ENCODE assay signal across 9 cellular contexts in genomic region chr22:38311331-38311635, GRCh38. TPM values are rescaled to one million over a fixed set of nuclear protein-coding genes. Genes with fewer than 3 reads are reported as not detected.
DNase-seq lines count a peak whose midpoint lies in the region; ATAC-seq, FAIRE-seq and TF ChIP-seq lines count a peak whose summit lies in the region.
"Had no signal": no experiment of that assay in that cellular context is flagged by ENCODE, and none has a peak within 500 bp of the region (broad histone marks: within the 10 kb centered on the region; RNA-seq: fewer than 3 reads in every experiment).

No MANE protein-coding gene starts in this region.

- no peaks in the 10 kb centered on the region for H3K9me3 Mint-ChIP-seq in T-cell

- peaks cover 81 to 98% (median 94%) of the 10 kb centered on the region in 4 donors for H3K4me1 ChIP-seq in esophagus muscularis mucosa
- peaks cover 21% of the 10 kb centered on the region for H3K4me1 ChIP-seq in smooth muscle cell (ENCODE audit: low read depth)

- no peaks in the 10 kb centered on the region for H3K27me3 Mint-ChIP-seq in T-cell

- H3K36me3 Mint-ChIP-seq in T-cell: peaks cover 3% of the 10 kb centered on the region

- POLR2A ChIA-PET in T-cell (lab: Charles Lee): no interaction called here

- peaks cover 28% of the 10 kb centered on the region for H3F3A ChIP-seq in smooth muscle cell (ENCODE audit: low read depth)

- H3K27ac Mint-ChIP-seq in T-cell: peak overlapping the region; percentile 82 to 85

- no peak for TF ChIP-seq CTCF in esophagus muscularis mucosa (IDR thresholded peaks at IDR 0.05)
- TF ChIP-seq CTCF in smooth muscle cell (IDR thresholded peaks at IDR 0.05; ENCODE audit: borderline replicate concordance, insufficient read depth, poor library complexity, severe bottlenecking): no peak

- H3K79me2 ChIP-seq in smooth muscle cell (ENCODE audit: low read depth): peaks cover 100% of the 10 kb centered on the region

- peak; percentile 78 for FAIRE-seq in GM18507 (lab: Jason Lieb, UNC)
- FAIRE-seq in HTR-8/SVneo (lab: Jason Lieb, UNC): no peak

- H2AFZ ChIP-seq in smooth muscle cell (ENCODE audit: low read depth): no peak overlapping the region

- H3K4me3 ChIP-seq in esophagus muscularis mucosa (no peak overlapping the region), smooth muscle cell (no peak overlapping the region)

- intact Hi-C loops in esophagus muscularis mucosa (cut with DNase I): loop anchor here (5.0 kb wide), 1 partner anchor 39 kb away; the partner anchor contains the start of gene TMEM184B

- H3K36me3 ChIP-seq in esophagus muscularis mucosa (peaks cover 0 to 50% (median 21%) of the 10 kb centered on the region in 4 donors), smooth muscle cell (ENCODE audit: low read depth) (no peaks in the 10 kb centered on the region)

- H3K9ac ChIP-seq in smooth muscle cell (ENCODE audit: low read depth): no peak overlapping the region

- H3K4me2 ChIP-seq in smooth muscle cell: no peak overlapping the region

- H3K4me3 Mint-ChIP-seq in T-cell: no peak overlapping the region

- TF ChIP-seq POLR2A in esophagus muscularis mucosa (IDR thresholded peaks at IDR 0.05; ENCODE audit: low read depth): no peak

- H3K27me3 ChIP-seq in esophagus muscularis mucosa (no peaks in the 10 kb centered on the region), smooth muscle cell (ENCODE audit: low read depth) (no peaks in the 10 kb centered on the region)

- peaks cover 74 to 78% (median 74%) of the 10 kb centered on the region in 3 donors for H3K4me1 Mint-ChIP-seq in T-cell

- 73% methylated on average over 5 of the region's 5 CpGs for whole genome bisulfite sequencing in esophagus muscularis mucosa
- WGBS in smooth muscle cell (ENCODE audit: low lambda C conversion rate): 91% methylated on average over 5 of the region's 5 CpGs

- no peak for TF ChIP-seq EP300 in esophagus muscularis mucosa (IDR thresholded peaks at IDR 0.05)

- H3K9me3 ChIP-seq in esophagus muscularis mucosa (no peaks in the 10 kb centered on the region), smooth muscle cell (replicated peaks; ENCODE audit: low read depth) (no peaks in the 10 kb centered on the region)

- H3K27ac ChIP-seq in esophagus muscularis mucosa (replicated peaks in 1 of 4): peak overlapping the region; percentile 98 to 100 (median 99)
- peak overlapping the region; percentile 23 for H3K27ac ChIP-seq in smooth muscle cell (ENCODE audit: low read depth)

- peaks cover 100% of the 10 kb centered on the region for H4K20me1 ChIP-seq in smooth muscle cell (ENCODE audit: low read depth)

- DNase-seq in GM18507 (ENCODE audit: extremely low spot score, insufficient read length, low read depth): no peak
- DNase-seq in T-cell: no peak
- DNase-seq in esophagus muscularis mucosa (ENCODE audit: extremely low spot score): no peak
- no peak for DNase-seq in smooth muscle cell (lab: John Stamatoyannopoulos, UW; ENCODE audit: unreplicated experiment)
- no peak for DNase-seq in SW 1271 (lab: John Stamatoyannopoulos, UW)
- DNase-seq in HTR-8/SVneo (ENCODE audit: insufficient read length, low spot score): no peak
- DNase-seq: NCI-H1105 treated with DMSO at 0.1 percent for 48 hours; stimulated activated CD4-positive, alpha-beta T cell treated with anti-CD3 and anti-CD28 coated beads, Interleukin-4, amount 100 ng/mL, for 1 hour had no signal

- CTCF ChIA-PET in T-cell (lab: Charles Lee): interaction anchor here in 1 of 2 donors (0.7 kb wide), 1 partner anchor 126 kb away, joined by 3 read pairs; no protein-coding TSS in a partner anchor

- ATAC-seq in T-cell (replicated peaks in 1 of 4) (no peak), HG02840 (IDR thresholded peaks at IDR 0.05; ENCODE audit: low FRiP score, unreplicated experiment) (no peak)

RNA-seq across cellular contexts. Expression of gene CSNK1E, which starts 6.0 kb away (rescaled TPM):
- total RNA-seq in T-cell (100 to 1,000 TPM; 105 to 142 (median 115) TPM), esophagus muscularis mucosa (100 to 1,000 TPM in 1 of 4 donors, 10 to 100 TPM in 3; 67.9 to 102 (median 91.7) TPM), smooth muscle cell (94.7 and 111 TPM in 2 replicates)
- polyA plus RNA-seq in smooth muscle cell: 154 and 192 TPM in 2 replicates

RNA-seq across cellular contexts. Expression of gene TMEM184B, which starts 38.5 kb away (rescaled TPM):
- total RNA-seq in T-cell (10 to 100 TPM; 30.8 to 41.3 (median 35.8) TPM), esophagus muscularis mucosa (100 to 1,000 TPM in 1 of 4 donors, 10 to 100 TPM in 3; 39.4 to 108 (median 75.3) TPM), smooth muscle cell (34.1 and 54.4 TPM in 2 replicates)
- 96.0 and 96.3 TPM in 2 replicates for polyA plus RNA-seq in smooth muscle cell
